Comparison of ENCODE assay signal across 33 cellular contexts in the genomic region with DNA sequence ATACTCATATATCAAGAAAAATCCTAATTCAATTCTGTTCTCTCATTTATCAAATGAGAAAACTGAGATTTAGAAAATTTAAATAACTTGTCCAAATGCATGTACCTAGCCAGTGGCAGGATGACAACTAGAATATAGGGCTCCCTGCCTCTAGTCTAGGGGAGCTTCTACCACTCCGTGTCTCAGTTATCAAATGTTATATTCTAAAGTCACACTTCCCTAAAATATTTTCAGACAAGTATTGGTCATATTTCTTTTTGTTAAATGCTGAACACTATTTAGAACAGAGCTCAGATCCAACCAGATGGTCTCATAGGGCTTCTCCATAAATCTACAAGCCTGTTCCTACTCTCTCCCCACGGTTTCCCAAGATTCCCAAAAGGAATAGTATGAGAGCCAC. TPM values are rescaled to one million over a fixed set of nuclear protein-coding genes. Genes with fewer than 3 reads are reported as not detected.
DNase-seq lines count a peak whose midpoint lies in the region; ATAC-seq, FAIRE-seq and TF ChIP-seq lines count a peak whose summit lies in the region.
"Had no signal": no experiment of that assay in that cellular context is flagged by ENCODE, and none has a peak within 500 bp of the region (broad histone marks: within the 10 kb centered on the region; RNA-seq: fewer than 3 reads in every experiment).

No MANE protein-coding gene starts in this region.

- no peaks in the 10 kb centered on the region for H3K79me2 ChIP-seq in GM12878 (ENCODE audit: control insufficient read depth, insufficient read depth, low read length)

- CTCF ChIA-PET in GM12878 (lab: Yijun Ruan, JAX): interaction anchor here (0.6 to 11.8 kb wide), 8 partner anchors 9 to 685 kb away, joined by 3 to 80 read pairs (median 3); no protein-coding TSS in a partner anchor

- in situ Hi-C loops in GM12878 (cut with MboI): loop anchor here (25.0 kb wide), 1 partner anchor 203 kb away; no protein-coding TSS in a partner anchor

- no peak overlapping the region for H2AFZ ChIP-seq in GM12878 (ENCODE audit: control insufficient read depth, low read depth, low read length)

- H3K4me1 Mint-ChIP-seq in natural killer cell: peaks cover 57 to 60% of the 10 kb centered on the region in 2 donors
- peaks cover 40 to 43% of the 10 kb centered on the region in 2 donors for H3K4me1 Mint-ChIP-seq in natural killer cell treated with Interleukin-12 subunit alpha and Interleukin-12 subunit beta and Interleukin-15 and Interleukin-18, amount 100 ng/mL, for 72 hours (ENCODE audit: low read depth in 2 of 2)

- WGBS in GM12878 (ENCODE audit: insufficient coverage, insufficient replicate concordance, low lambda C conversion rate, missing lambda C conversion rate): 4% methylated on average over 2 of the region's 2 CpGs

- H3K27ac ChIP-seq in GM12878 (ENCODE audit: control insufficient read depth, insufficient read depth): peak overlapping the region; percentile 57
- H3K27ac ChIP-seq: cardiac muscle cell, coronary artery, heart left ventricle, right lobe of liver, SJCRH30, testis had no signal

- H3K4me3 Mint-ChIP-seq in natural killer cell: peak overlapping the region; percentile 55
- H3K4me3 Mint-ChIP-seq in natural killer cell treated with Interleukin-12 subunit alpha and Interleukin-12 subunit beta and Interleukin-15 and Interleukin-18, amount 100 ng/mL, for 72 hours: no peak overlapping the region
- H3K4me3 Mint-ChIP-seq: activated CD4-positive, alpha-beta memory T cell treated with anti-CD3 and anti-CD28 coated beads for 36 hours; H9 had no signal

- TF ChIP-seq EP300 in GM12878 (IDR thresholded peaks at IDR 0.05; ENCODE audit: borderline replicate concordance in 1 of 2, control insufficient read depth in 1 of 2, low read depth in 2 of 2, low read length in 2 of 2): no peak

- no peak for TF ChIP-seq POLR2A in GM12878 (IDR thresholded peaks at IDR 0.05; ENCODE audit: low read depth, low read length)

- peak overlapping the region; percentile 82 to 90 for H3K27ac Mint-ChIP-seq in natural killer cell
- H3K27ac Mint-ChIP-seq in natural killer cell treated with Interleukin-12 subunit alpha and Interleukin-12 subunit beta and Interleukin-15 and Interleukin-18, amount 100 ng/mL, for 72 hours: peak overlapping the region in 1 of 2 donors; percentile 75
- H3K27ac Mint-ChIP-seq: activated T-helper 2 cell treated with anti-CD3 and anti-CD28 coated beads, Interferon-gamma antibody, Interleukin-2, Interleukin-4, amounts not matched to agents 10 μg/mL and 5 μg/mL and 100 μg/mL, durations not matched to agents 14 hours and 24 hours and 36 hours; H9; progenitor cell of endocrine pancreas had no signal

- TF ChIP-seq CTCF in natural killer cell (IDR thresholded peaks at IDR 0.05) (no peak), GM12878 (IDR thresholded peaks at IDR 0.05 in 2 of 3, conservative IDR thresholded peaks at IDR 0.05 in 1 of 3; ENCODE audit: control insufficient read depth in 2 of 3, extremely low read depth in 1 of 3, insufficient read depth in 1 of 3, low read depth in 3 of 3, low read length in 3 of 3) (no peak)

- H3K36me3 Mint-ChIP-seq in natural killer cell: no peaks in the 10 kb centered on the region
- no peaks in the 10 kb centered on the region for H3K36me3 Mint-ChIP-seq in natural killer cell treated with Interleukin-12 subunit alpha and Interleukin-12 subunit beta and Interleukin-15 and Interleukin-18, amount 100 ng/mL, for 72 hours
- H3K36me3 Mint-ChIP-seq: activated CD4-positive, alpha-beta memory T cell treated with anti-CD3 and anti-CD28 coated beads for 36 hours had no signal

- H3K9me3 Mint-ChIP-seq in natural killer cell: peaks cover 0 to 2% of the 10 kb centered on the region in 2 donors
- no peaks in the 10 kb centered on the region for H3K9me3 Mint-ChIP-seq in natural killer cell treated with Interleukin-12 subunit alpha and Interleukin-12 subunit beta and Interleukin-15 and Interleukin-18, amount 100 ng/mL, for 72 hours
- H3K9me3 Mint-ChIP-seq: activated CD4-positive, alpha-beta memory T cell treated with anti-CD3 and anti-CD28 coated beads for 36 hours; activated T-helper 2 cell treated with anti-CD3 and anti-CD28 coated beads, Interferon-gamma antibody, Interleukin-2, Interleukin-4, amounts not matched to agents 10 μg/mL and 5 μg/mL and 100 μg/mL, durations not matched to agents 14 hours and 24 hours and 36 hours; effector memory CD8-positive, alpha-beta T cell; H9 had no signal

- no peak for ATAC-seq in natural killer cell
- ATAC-seq in natural killer cell treated with Interleukin-12 subunit alpha and Interleukin-12 subunit beta and Interleukin-15 and Interleukin-18, amount 100 ng/mL, for 72 hours: no peak
- peak; percentile 47 for ATAC-seq in HG02870 (IDR thresholded peaks at IDR 0.05; ENCODE audit: unreplicated experiment)
- ATAC-seq in GM12878: peak; percentile 52
- ATAC-seq: heart left ventricle, right lobe of liver had no signal

- no peaks in the 10 kb centered on the region for H3K36me3 ChIP-seq in GM12878 (ENCODE audit: control insufficient read depth in 2 of 2, insufficient read depth in 2 of 2, low read length in 1 of 2)
- no peaks in the 10 kb centered on the region for H3K36me3 ChIP-seq in H7 (replicated peaks; ENCODE audit: control insufficient read depth, insufficient read depth, low read length)
- H3K36me3 ChIP-seq: cardiac muscle cell, heart left ventricle, right lobe of liver, SJCRH30 had no signal

- DNase-seq in natural killer cell (no peak), GM12878 (ENCODE audit: low read depth, low spot score) (no peak), superior temporal gyrus (ENCODE audit: extremely low spot score) (no peak), H7 (no peak), DMS79 treated with DMSO at 0.1 percent for 48 hours (lab: John Stamatoyannopoulos, UW) (no peak)
- DNase-seq in natural killer cell treated with Interleukin-12 subunit alpha and Interleukin-12 subunit beta and Interleukin-15 and Interleukin-18, amount 100 ng/mL, for 72 hours (ENCODE audit: low spot score): no peak
- no peak for DNase-seq in stimulated activated CD8-positive, alpha-beta memory T cell treated with anti-CD3 and anti-CD28 coated beads, Interleukin-4, amount 100 ng/mL, for 48 hours
- DNase-seq: activated CD4-positive, alpha-beta memory T cell treated with anti-CD3 and anti-CD28 coated beads for 36 hours; activated CD8-positive, alpha-beta memory T cell treated with anti-CD3 and anti-CD28 coated beads, Interleukin-2, amount 50 U/mL, for 48 hours; aorta; effector memory CD8-positive, alpha-beta T cell; erythroblast; H9; heart left ventricle; mammary epithelial cell; NCI-H1105; NCI-H1930; NCI-H526; right lobe of liver; SJCRH30; stimulated activated CD4-positive, alpha-beta T cell treated with anti-CD3 and anti-CD28 coated beads, Interleukin-12 subunit alpha, Interleukin-12 subunit beta, amount 100 ng/mL, for 4 hours; stimulated activated CD4-positive, alpha-beta T cell treated with anti-CD3 and anti-CD28 coated beads, Interleukin-4, amount 100 ng/mL, for 1 hour; testis had no signal

- H3K27me3 Mint-ChIP-seq in natural killer cell (ENCODE audit: low read depth in 2 of 2): no peaks in the 10 kb centered on the region
- H3K27me3 Mint-ChIP-seq in natural killer cell treated with Interleukin-12 subunit alpha and Interleukin-12 subunit beta and Interleukin-15 and Interleukin-18, amount 100 ng/mL, for 72 hours: no peaks in the 10 kb centered on the region
- H3K27me3 Mint-ChIP-seq: activated CD4-positive, alpha-beta memory T cell treated with anti-CD3 and anti-CD28 coated beads for 36 hours; effector memory CD8-positive, alpha-beta T cell; T-cell had no signal

- FAIRE-seq in GM12878 (lab: Jason Lieb, UNC): no peak

- BruUV-seq in GM12878 (replicated peaks; lab: Mats Ljungman, UMichigan): no TSS peak

- H3K4me1 ChIP-seq in GM12878 (ENCODE audit: control insufficient read depth, insufficient read depth, low read length): peaks cover 29% of the 10 kb centered on the region
- H3K4me1 ChIP-seq: right lobe of liver, SJCRH30 had no signal

- TF ChIP-seq RAD21 in GM12878 (IDR thresholded peaks at IDR 0.05; ENCODE audit: insufficient read depth, low read depth, low read length): no peak

- no peak overlapping the region for H3K9ac ChIP-seq in GM12878 (ENCODE audit: control insufficient read depth, insufficient read depth, low read length)

- RAD21 ChIA-PET in GM12878 (lab: Charles Lee; ENCODE audit: unreplicated experiment): interaction anchor here (0.7 to 2.8 kb wide), 3 partner anchors 10 to 212 kb away, joined by 3 to 14 read pairs (median 4); no protein-coding TSS in a partner anchor

- no peak overlapping the region; the same call in 1 of the 2 replicates for H3K4me2 ChIP-seq in GM12878 (ENCODE audit: control insufficient read depth, insufficient read depth)

- POLR2A ChIA-PET in GM12878 (lab: Charles Lee): interaction anchor here (0.5 to 1.8 kb wide), 3 partner anchors 10 to 1452 kb away, joined by 3 to 4 read pairs (median 3); no protein-coding TSS in a partner anchor

- no peak overlapping the region for H3K4me3 ChIP-seq in GM12878
- H3K4me3 ChIP-seq in H7 (ENCODE audit: insufficient read depth, low read depth, low read length): no peak overlapping the region
- H3K4me3 ChIP-seq: cardiac muscle cell, coronary artery, heart left ventricle, right lobe of liver, SJCRH30, testis had no signal

- H3K27me3 ChIP-seq in GM12878 (replicated peaks in 1 of 2; ENCODE audit: control insufficient read depth in 2 of 2, insufficient read depth in 2 of 2, low read length in 1 of 2) (no peaks in the 10 kb centered on the region), H7 (ENCODE audit: control insufficient read depth, insufficient read depth, low read length) (peaks cover 2% of the 10 kb centered on the region)
- H3K27me3 ChIP-seq: heart left ventricle, right lobe of liver, SJCRH30, testis had no signal

- intact Hi-C loops in natural killer cell (cut with micrococcal nuclease): loop anchor here (2.0 kb wide), 1 partner anchor 802 kb away; no protein-coding TSS in a partner anchor
- intact Hi-C loops in GM12878 (cut with micrococcal nuclease; ENCODE audit: unreplicated experiment): no loop called here

- no peaks in the 10 kb centered on the region for H3K9me3 ChIP-seq in GM12878 (replicated peaks; ENCODE audit: control insufficient read depth, insufficient read depth, low read length)
- H3K9me3 ChIP-seq: heart left ventricle, right lobe of liver, SJCRH30, testis had no signal

- no peaks in the 10 kb centered on the region for H4K20me1 ChIP-seq in GM12878 (ENCODE audit: control insufficient read depth, insufficient read depth)

- SMC1A ChIA-PET in GM12878 (lab: Charles Lee; ENCODE audit: uncharacterized antibody, unreplicated experiment): interaction anchor here (1.0 to 10.5 kb wide), 6 partner anchors 9 to 683 kb away, joined by 3 to 89 read pairs (median 4); no protein-coding TSS in a partner anchor

RNA-seq across cellular contexts. Expression of gene KCNJ1, which starts 26.3 kb away (rescaled TPM):
- total RNA-seq in natural killer cell (not detected), GM12878 (2014; rRNA removed) (not detected in 2 replicates), GM12878 (2014; rRNA removed; fragmentation: Illumina TruSeq; extraction: Trizol) (not detected in 2 replicates), GM12878 (2021) (not detected in 2 replicates)
- total RNA-seq in natural killer cell treated with Interleukin-12 subunit alpha and Interleukin-12 subunit beta and Interleukin-15 and Interleukin-18, amount 100 ng/mL, for 72 hours: not detected
- total RNA-seq in GM12878 (2013; cell fraction: nucleolus; rRNA removed): 0.31 and 0.42 TPM in 2 replicates
- polyA plus RNA-seq in GM12878 (2011; ENCODE audit: low read depth): 0.07 TPM
- polyA plus RNA-seq in GM12878 (2011; rRNA removed) (not detected in 2 replicates), GM12878 (2014; fragmentation: Illumina TruSeq; extraction: Trizol) (not detected in 2 replicates), GM12878 (2014; fragmentation: Nextera tagmentation; extraction: Ambion mirVana) (not detected), GM12878 (2014; rRNA removed) (not detected in 2 replicates), GM12878 (2016; fragmentation: Nextera tagmentation; extraction: Ambion mirVana) (not detected)
- not detected in 2 replicates for polyA plus RNA-seq in GM12878 (2011; cell fraction: cytosol; rRNA removed)
- 0.06 TPM in 1 of 2 replicates, not detected in the other for polyA plus RNA-seq in GM12878 (2011; cell fraction: nucleus; rRNA removed)
- 0.06 TPM in 1 of 2 replicates, not detected in the other for polyA plus RNA-seq in GM12878 (2012)
- polyA minus RNA-seq in GM12878 (2011; rRNA and poly(A)+ RNA removed): not detected in 2 replicates
- polyA minus RNA-seq in GM12878 (2011; cell fraction: cytosol; rRNA and poly(A)+ RNA removed): not detected in 2 replicates
- polyA minus RNA-seq in GM12878 (2011; cell fraction: nucleus; rRNA and poly(A)+ RNA removed): not detected in 2 replicates
- total RNA-seq in H7 (2014; rRNA removed; shearing (Covaris generic)): 0.07 TPM in 1 of 2 replicates, not detected in the other
- total RNA-seq: A172; activated CD4-positive, alpha-beta memory T cell treated with anti-CD3 and anti-CD28 coated beads for 36 hours; activated naive CD4-positive, alpha-beta T cell treated with anti-CD3 and anti-CD28 coated beads, Interleukin-2, amount 50 U/mL, for 72 hours; activated T-helper 2 cell treated with anti-CD3 and anti-CD28 coated beads, Interferon-gamma antibody, Interleukin-2, Interleukin-4, amounts not matched to agents 10 μg/mL and 5 μg/mL and 100 μg/mL, durations not matched to agents 14 hours and 24 hours and 36 hours; cardiac muscle cell; fibroblast of villous mesenchyme; H9; mammary epithelial cell; progenitor cell of endocrine pancreas; right lobe of liver; RPMI7951; SJCRH30; T-cell had no signal
- polyA plus RNA-seq: aorta, cardiac muscle cell had no signal

RNA-seq across cellular contexts. Expression of gene KCNJ5, which starts 50.4 kb away (rescaled TPM):
- total RNA-seq in natural killer cell: under 1 TPM; 0.09 to 0.18 (median 0.15) TPM
- not detected for total RNA-seq in natural killer cell treated with Interleukin-12 subunit alpha and Interleukin-12 subunit beta and Interleukin-15 and Interleukin-18, amount 100 ng/mL, for 72 hours
- 0.23 TPM in 1 of 2 replicates, not detected in the other for total RNA-seq in GM12878 (2013; cell fraction: nucleolus; rRNA removed)
- total RNA-seq in GM12878 (2014; rRNA removed): not detected in 2 replicates
- total RNA-seq in GM12878 (2014; rRNA removed; fragmentation: Illumina TruSeq; extraction: Trizol): not detected in 2 replicates
- not detected in 2 replicates for total RNA-seq in GM12878 (2021)
- polyA plus RNA-seq in GM12878 (2011; ENCODE audit: low read depth): not detected
- 0.03 TPM in 1 of 2 replicates, not detected in the other for polyA plus RNA-seq in GM12878 (2011; rRNA removed)
- 0.01 and 0.02 TPM in 2 replicates for polyA plus RNA-seq in GM12878 (2011; cell fraction: cytosol; rRNA removed)
- 0.07 TPM in 1 of 2 replicates, not detected in the other for polyA plus RNA-seq in GM12878 (2011; cell fraction: nucleus; rRNA removed)
- not detected in 2 replicates for polyA plus RNA-seq in GM12878 (2012)
- not detected in 2 replicates for polyA plus RNA-seq in GM12878 (2014; fragmentation: Illumina TruSeq; extraction: Trizol)
- not detected for polyA plus RNA-seq in GM12878 (2014; fragmentation: Nextera tagmentation; extraction: Ambion mirVana)
- not detected in 2 replicates for polyA plus RNA-seq in GM12878 (2014; rRNA removed)
- under 1 TPM in 1 of 2 experiments, not detected in 1; 0.03 TPM for polyA plus RNA-seq in GM12878 (2016; fragmentation: Nextera tagmentation; extraction: Ambion mirVana)
- polyA minus RNA-seq in GM12878 (2011; rRNA and poly(A)+ RNA removed): 0.05 TPM in 1 of 2 replicates, not detected in the other
- not detected in 2 replicates for polyA minus RNA-seq in GM12878 (2011; cell fraction: cytosol; rRNA and poly(A)+ RNA removed)
- not detected in 2 replicates for polyA minus RNA-seq in GM12878 (2011; cell fraction: nucleus; rRNA and poly(A)+ RNA removed)
- 0.04 and 0.35 TPM in 2 replicates for total RNA-seq in H7 (2014; rRNA removed; shearing (Covaris generic))
- total RNA-seq: activated CD4-positive, alpha-beta memory T cell treated with anti-CD3 and anti-CD28 coated beads for 36 hours; activated naive CD4-positive, alpha-beta T cell treated with anti-CD3 and anti-CD28 coated beads, Interleukin-2, amount 50 U/mL, for 72 hours; activated T-helper 2 cell treated with anti-CD3 and anti-CD28 coated beads, Interferon-gamma antibody, Interleukin-2, Interleukin-4, amounts not matched to agents 10 μg/mL and 5 μg/mL and 100 μg/mL, durations not matched to agents 14 hours and 24 hours and 36 hours had no signal

Comparison
In these comparisons a context has a peak if more than half of its experiments do, and no peak if none do; other contexts are left out.
1. ATAC-seq: peak in HG02870 (single experiment) and GM12878 (single experiment); none in natural killer cell (0 of 3) and natural killer cell treated with Interleukin-12 subunit alpha and Interleukin-12 subunit beta and Interleukin-15 and Interleukin-18, amount 100 ng/mL, for 72 hours (0 of 2).